11 cellular contexts compared by ENCODE assay signal in genomic region chr9:76887003-76887821, GRCh38. TPM values are rescaled to one million over a fixed set of nuclear protein-coding genes. Genes with fewer than 3 reads are reported as not detected.
DNase-seq lines count a peak whose midpoint lies in the region; ATAC-seq, FAIRE-seq and TF ChIP-seq lines count a peak whose summit lies in the region.
"Had no signal": no experiment of that assay in that cellular context is flagged by ENCODE, and none has a peak within 500 bp of the region (broad histone marks: within the 10 kb centered on the region; RNA-seq: fewer than 3 reads in every experiment).

No MANE protein-coding gene starts in this region.

- H3K79me2 ChIP-seq in HepG2 (ENCODE audit: insufficient read depth, low read length), result no peaks in the 10 kb centered on the region
- no peaks in the 10 kb centered on the region for H3K79me2 ChIP-seq in OCI-LY3 (ENCODE audit: low read length)
- no peaks in the 10 kb centered on the region for H3K79me2 ChIP-seq in hepatocyte

- H3K4me2 ChIP-seq in HepG2 (ENCODE audit: low read depth, low read length) (no peak overlapping the region), OCI-LY3 (ENCODE audit: low read length) (peak overlapping the region; percentile 81), hepatocyte (no peak overlapping the region)

- no TSS peak for BruUV-seq in HepG2 (replicated peaks; lab: Mats Ljungman, UMichigan)

- peak; percentile 47; the same call in 2 of the 3 replicates for ATAC-seq in HepG2
- no peak for ATAC-seq in right lobe of liver
- ATAC-seq in GM21381 (IDR thresholded peaks at IDR 0.05; ENCODE audit: unreplicated experiment), result no peak
- no peak for ATAC-seq in natural killer cell treated with Interleukin-12 subunit alpha and Interleukin-12 subunit beta and Interleukin-15 and Interleukin-18, amount 100 ng/mL, for 72 hours
- ATAC-seq in CD4-positive, alpha-beta T cell (ENCODE audit: poor library complexity), result no peak

- H2AFZ ChIP-seq in HepG2 (ENCODE audit: low read length) (no peak overlapping the region), OCI-LY3 (ENCODE audit: low read depth, low read length) (peak overlapping the region; percentile 71), hepatocyte (no peak overlapping the region)

- H3K4me1 Mint-ChIP-seq in natural killer cell treated with Interleukin-12 subunit alpha and Interleukin-12 subunit beta and Interleukin-15 and Interleukin-18, amount 100 ng/mL, for 72 hours (ENCODE audit: low read depth in 2 of 2), result no peaks in the 10 kb centered on the region
- no peaks in the 10 kb centered on the region for H3K4me1 Mint-ChIP-seq in CD4-positive, alpha-beta T cell (ENCODE audit: low read depth)

- no peaks in the 10 kb centered on the region for H3K9me3 Mint-ChIP-seq in natural killer cell treated with Interleukin-12 subunit alpha and Interleukin-12 subunit beta and Interleukin-15 and Interleukin-18, amount 100 ng/mL, for 72 hours
- no peaks in the 10 kb centered on the region for H3K9me3 Mint-ChIP-seq in CD4-positive, alpha-beta T cell

- FAIRE-seq in HepG2 (lab: Jason Lieb, UNC), result no peak
- FAIRE-seq: TTC549 had no signal

- TF ChIP-seq POLR2A in HepG2 (IDR thresholded peaks at IDR 0.05; ENCODE audit: insufficient read depth in 1 of 2, low read depth in 2 of 2, low read length in 2 of 2) (no peak), right lobe of liver (IDR thresholded peaks at IDR 0.05) (no peak), spleen (IDR thresholded peaks at IDR 0.05) (no peak)

- WGBS in HepG2 (ENCODE audit: low lambda C conversion rate), result 0% methylated on average over 4 of the region's 5 CpGs
- WGBS in right lobe of liver (ENCODE audit: insufficient coverage, low coverage, low lambda C conversion rate, missing lambda C conversion rate), result 35% methylated on average over 5 of the region's 5 CpGs
- 77% methylated on average over 5 of the region's 5 CpGs for WGBS in hepatocyte (ENCODE audit: low lambda C conversion rate, missing lambda C conversion rate)
- 69 to 84% (median 80%) methylated on average over 5 of the region's 5 CpGs for WGBS in spleen, 5 donors

- no peaks in the 10 kb centered on the region for H3K36me3 Mint-ChIP-seq in natural killer cell treated with Interleukin-12 subunit alpha and Interleukin-12 subunit beta and Interleukin-15 and Interleukin-18, amount 100 ng/mL, for 72 hours
- H3K36me3 Mint-ChIP-seq in CD4-positive, alpha-beta T cell (ENCODE audit: low read depth), result no peaks in the 10 kb centered on the region

- no peak overlapping the region for H3K4me3 Mint-ChIP-seq in natural killer cell treated with Interleukin-12 subunit alpha and Interleukin-12 subunit beta and Interleukin-15 and Interleukin-18, amount 100 ng/mL, for 72 hours
- no peak overlapping the region for H3K4me3 Mint-ChIP-seq in CD4-positive, alpha-beta T cell

- POLR2A ChIA-PET in HepG2 (lab: Yijun Ruan, JAX), result no interaction called here
- POLR2A ChIA-PET in CD4-positive, alpha-beta T cell (lab: Charles Lee), result no interaction called here

- DNase-seq in HepG2 (ENCODE audit: low spot score), result no peak
- DNase-seq in right lobe of liver, result no peak
- DNase-seq in hepatocyte (ENCODE audit: low spot score), result peak; percentile 38
- no peak for DNase-seq in spleen
- no peak for DNase-seq in natural killer cell treated with Interleukin-12 subunit alpha and Interleukin-12 subunit beta and Interleukin-15 and Interleukin-18, amount 100 ng/mL, for 72 hours (ENCODE audit: low spot score)
- DNase-seq in CD4-positive, alpha-beta T cell, result no peak
- DNase-seq: activated naive CD4-positive, alpha-beta T cell treated with Interleukin-2 at 50 U/mL for 16 hours; NCI-H446 treated with DMSO at 0.1 percent for 48 hours had no signal

- no peaks in the 10 kb centered on the region for H3K36me3 ChIP-seq in HepG2 (replicated peaks in 1 of 2; ENCODE audit: control insufficient read depth in 1 of 2, insufficient read depth in 2 of 2, low read length in 2 of 2)
- H3K36me3 ChIP-seq in right lobe of liver, result no peaks in the 10 kb centered on the region
- no peaks in the 10 kb centered on the region for H3K36me3 ChIP-seq in OCI-LY3 (replicated peaks; ENCODE audit: low read depth, low read length)
- H3K36me3 ChIP-seq in hepatocyte (replicated peaks; ENCODE audit: insufficient read depth, low read depth), result no peaks in the 10 kb centered on the region
- H3K36me3 ChIP-seq in spleen, result no peaks in the 10 kb centered on the region

- TF ChIP-seq EP300 in HepG2 (IDR thresholded peaks at IDR 0.05; ENCODE audit: low read depth in 2 of 2, low read length in 2 of 2) (no peak), HepG2 (CRISPR knock-in tag; IDR thresholded peaks at IDR 0.05; ENCODE audit: borderline replicate concordance) (no peak)

- no peaks in the 10 kb centered on the region for H3K4me1 ChIP-seq in HepG2 (ENCODE audit: insufficient read depth, low read length)
- H3K4me1 ChIP-seq in right lobe of liver, result no peaks in the 10 kb centered on the region
- peaks cover 59% of the 10 kb centered on the region for H3K4me1 ChIP-seq in OCI-LY3 (ENCODE audit: low read length)
- H3K4me1 ChIP-seq in hepatocyte (ENCODE audit: insufficient read depth), result peaks cover 3% of the 10 kb centered on the region
- H3K4me1 ChIP-seq in spleen, result no peaks in the 10 kb centered on the region

- TF ChIP-seq CTCF in HepG2 (CRISPR knock-in tag; IDR thresholded peaks at IDR 0.05) (no peak), right lobe of liver (IDR thresholded peaks at IDR 0.05) (no peak), OCI-LY3 (IDR thresholded peaks at IDR 0.05; ENCODE audit: low read depth, low read length) (peak; percentile 47), hepatocyte (IDR thresholded peaks at IDR 0.05; ENCODE audit: poor library complexity) (no peak), spleen (IDR thresholded peaks at IDR 0.05 in 8 of 11, conservative IDR thresholded peaks at IDR 0.05 in 3 of 11) (no peak)
- no peak for TF ChIP-seq CTCF in CD4-positive, alpha-beta T cell (IDR thresholded peaks at IDR 0.05)

- no peak overlapping the region for H3K4me3 ChIP-seq in HepG2 (replicated peaks in 1 of 3; ENCODE audit: insufficient read depth in 1 of 3, low read depth in 2 of 3, low read length in 3 of 3)
- H3K4me3 ChIP-seq in right lobe of liver, result no peak overlapping the region
- H3K4me3 ChIP-seq in OCI-LY3 (ENCODE audit: low read length), result peak overlapping the region; percentile 67
- H3K4me3 ChIP-seq in hepatocyte, result no peak overlapping the region
- no peak overlapping the region for H3K4me3 ChIP-seq in spleen

- H4K20me1 ChIP-seq in HepG2 (ENCODE audit: insufficient read depth, low read length), result no peaks in the 10 kb centered on the region
- no peaks in the 10 kb centered on the region for H4K20me1 ChIP-seq in OCI-LY3 (ENCODE audit: insufficient read depth, low read length)
- H4K20me1 ChIP-seq in hepatocyte (ENCODE audit: insufficient read depth, poor library complexity, severe bottlenecking), result no peaks in the 10 kb centered on the region

- H3K27ac ChIP-seq in HepG2 (ENCODE audit: extremely low read length, insufficient read depth, low read length) (no peak overlapping the region), right lobe of liver (no peak overlapping the region), OCI-LY3 (ENCODE audit: low read length) (peak overlapping the region; percentile 50), hepatocyte (no peak overlapping the region), spleen (peak overlapping the region in 1 of 8 donors; percentile 26)
- H3K27ac ChIP-seq in CD4-positive, alpha-beta T cell (ENCODE audit: low read depth, low read length), result no peak overlapping the region

- no peaks in the 10 kb centered on the region for H3K9me2 ChIP-seq in hepatocyte (replicated peaks; ENCODE audit: insufficient read depth)

- H3K27ac Mint-ChIP-seq in natural killer cell treated with Interleukin-12 subunit alpha and Interleukin-12 subunit beta and Interleukin-15 and Interleukin-18, amount 100 ng/mL, for 72 hours, result no peak overlapping the region
- H3K27ac Mint-ChIP-seq in CD4-positive, alpha-beta T cell, result no peak overlapping the region

- no peak overlapping the region for H3K9ac ChIP-seq in HepG2 (ENCODE audit: insufficient read depth, low read depth, low read length)
- H3K9ac ChIP-seq in OCI-LY3 (ENCODE audit: low read length), result peak overlapping the region; percentile 51

- H3K27me3 ChIP-seq in HepG2 (ENCODE audit: control insufficient read depth in 1 of 2, insufficient read depth in 2 of 2, low read length in 2 of 2), result peaks cover 0 to 1% of the 10 kb centered on the region in 2 experiments; a peak in 2 of 5 replicates
- H3K27me3 ChIP-seq in right lobe of liver, result no peaks in the 10 kb centered on the region
- H3K27me3 ChIP-seq in OCI-LY3 (ENCODE audit: low read depth, low read length), result no peaks in the 10 kb centered on the region
- H3K27me3 ChIP-seq in hepatocyte, result no peaks in the 10 kb centered on the region
- H3K27me3 ChIP-seq in spleen (replicated peaks in 1 of 7), result no peaks in the 10 kb centered on the region
- no peaks in the 10 kb centered on the region for H3K27me3 ChIP-seq in CD4-positive, alpha-beta T cell (ENCODE audit: control insufficient read depth, insufficient read depth, low read length)

- peaks cover 6 to 14% of the 10 kb centered on the region in 2 donors for H3K27me3 Mint-ChIP-seq in natural killer cell treated with Interleukin-12 subunit alpha and Interleukin-12 subunit beta and Interleukin-15 and Interleukin-18, amount 100 ng/mL, for 72 hours
- H3K27me3 Mint-ChIP-seq in CD4-positive, alpha-beta T cell, result no peaks in the 10 kb centered on the region

- in situ Hi-C loops in HepG2 (cut with HindIII; ENCODE audit: extremely low pct_ligation_motif_present, low pct_unique_long_range_greater_than_20kb), result no loop called here

- CTCF ChIA-PET in HepG2 (lab: Yijun Ruan, JAX; ENCODE audit: low intra/inter-chr PET ratio, low total read pairs), result no interaction called here
- CTCF ChIA-PET in CD4-positive, alpha-beta T cell (lab: Charles Lee), result no interaction called here

- no peaks in the 10 kb centered on the region for H3K9me3 ChIP-seq in HepG2 (ENCODE audit: low read length)
- H3K9me3 ChIP-seq in right lobe of liver, result no peaks in the 10 kb centered on the region
- no peaks in the 10 kb centered on the region for H3K9me3 ChIP-seq in OCI-LY3 (ENCODE audit: insufficient read depth, low read length)
- H3K9me3 ChIP-seq in hepatocyte (ENCODE audit: low read depth), result no peaks in the 10 kb centered on the region
- no peaks in the 10 kb centered on the region for H3K9me3 ChIP-seq in spleen
- H3K9me3 ChIP-seq in CD4-positive, alpha-beta T cell (ENCODE audit: control insufficient read depth, low read length), result no peaks in the 10 kb centered on the region

- intact Hi-C loops in HepG2 (cut with micrococcal nuclease; ENCODE audit: unreplicated experiment) (no loop called here), right lobe of liver (cut with DNase I) (no loop called here), spleen (cut with DNase I; ENCODE audit: low total_unique reads) (no loop called here)
- intact Hi-C loops in CD4-positive, alpha-beta T cell (cut with DNase I, micrococcal nuclease), result no loop called here

- TF ChIP-seq RAD21 in HepG2 (CRISPR knock-in tag; IDR thresholded peaks at IDR 0.05), result no peak

RNA-seq across cellular contexts. Expression of gene PRUNE2, which starts 18.7 kb away (rescaled TPM):
- total RNA-seq in HepG2 (2016; rRNA removed; fragmentation: Illumina TruSeq; extraction: Trizol) (0.02 TPM in 1 of 2 replicates, not detected in the other), right lobe of liver (1 to 10 TPM; 1.4 to 3.3 (median 2.1) TPM), hepatocyte (4.1 and 8.8 TPM in 2 replicates), spleen (10 to 100 TPM in 6 of 7 donors, 1 to 10 TPM in 1; 6.1 to 23.6 (median 17.3) TPM)
- total RNA-seq in HepG2 (2016; cell fraction: cytosol; rRNA removed; fragmentation: Illumina TruSeq; extraction: Trizol; ENCODE audit: low read depth), result not detected in 2 replicates
- total RNA-seq in HepG2 (2016; cell fraction: insoluble cytoplasmic fraction; rRNA removed; fragmentation: Illumina TruSeq; extraction: Trizol), result not detected in 2 replicates
- total RNA-seq in HepG2 (2016; cell fraction: membrane; rRNA removed; fragmentation: Illumina TruSeq; extraction: Trizol), result not detected in 2 replicates
- not detected in 2 replicates for total RNA-seq in HepG2 (2016; cell fraction: nucleus; rRNA removed; fragmentation: Illumina TruSeq; extraction: Trizol)
- polyA plus RNA-seq in HepG2 (2011; rRNA removed) (not detected in 2 replicates), hepatocyte (0.46 and 3.4 TPM in 2 replicates), spleen (1 to 10 TPM; 3.3 to 6.6 (median 4.5) TPM)
- not detected in 2 replicates for polyA plus RNA-seq in HepG2 (2011; cell fraction: cytosol; rRNA removed)
- not detected in 2 replicates for polyA plus RNA-seq in HepG2 (2011; cell fraction: nucleus; rRNA removed)
- 0.04 TPM in 1 of 2 replicates, not detected in the other for polyA plus RNA-seq in HepG2 (2012)
- polyA plus RNA-seq in HepG2 (2016; cell fraction: cytosol; fragmentation: Illumina TruSeq; extraction: Trizol; ENCODE audit: low read depth), result not detected in 2 replicates
- not detected in 2 replicates for polyA plus RNA-seq in HepG2 (2016; cell fraction: insoluble cytoplasmic fraction; fragmentation: Illumina TruSeq; extraction: Trizol; ENCODE audit: low read depth)
- not detected in 2 replicates for polyA plus RNA-seq in HepG2 (2016; cell fraction: membrane; fragmentation: Illumina TruSeq; extraction: Trizol; ENCODE audit: low read depth)
- polyA plus RNA-seq in HepG2 (2016; cell fraction: nucleus; fragmentation: Illumina TruSeq; extraction: Trizol; ENCODE audit: insufficient read depth, low read depth), result not detected in 2 replicates
- not detected in 2 replicates for polyA minus RNA-seq in HepG2 (2011; rRNA and poly(A)+ RNA removed; ENCODE audit: low replicate concordance)
- not detected in 2 replicates for polyA minus RNA-seq in HepG2 (2011; cell fraction: cytosol; rRNA and poly(A)+ RNA removed)
- not detected in 2 replicates for polyA minus RNA-seq in HepG2 (2011; cell fraction: nucleus; rRNA and poly(A)+ RNA removed)
- total RNA-seq in natural killer cell treated with Interleukin-12 subunit alpha and Interleukin-12 subunit beta and Interleukin-15 and Interleukin-18, amount 100 ng/mL, for 72 hours, result under 1 TPM; 0.45 to 0.57 TPM
- not detected for total RNA-seq in CD4-positive, alpha-beta T cell
